Comparison of ENCODE assay signal across 8 cellular contexts in genomic region chr4:15149234-15149841, GRCh38.
DNase-seq lines count a peak whose midpoint lies in the region; ATAC-seq lines count a peak whose summit lies in the region.

No MANE protein-coding gene starts in this region.

- H3K27ac ChIP-seq in cingulate gyrus (ENCODE audit: low read depth, low read length) (peak overlapping the region; percentile 90), substantia nigra (ENCODE audit: low read depth, low read length, poor library complexity, severe bottlenecking) (peak overlapping the region; percentile 91)

- peak; percentile 71 for ATAC-seq in HG03103 (IDR thresholded peaks at IDR 0.05; ENCODE audit: low read depth, unreplicated experiment)

- DNase-seq in NCI-H1105 treated with DMSO at 0.1 percent for 48 hours (lab: John Stamatoyannopoulos, UW) (peak; percentile 65), NCI-H1105 (lab: John Stamatoyannopoulos, UW) (no peak), substantia nigra (lab: John Stamatoyannopoulos, UW) (peak in 11 of 49 donors; percentile 5 to 81 (median 42)), NCI-H748 treated with DMSO at 0.1 percent for 48 hours (lab: John Stamatoyannopoulos, UW) (no peak), NCI-H524 treated with DMSO at 0.1 percent for 48 hours (lab: John Stamatoyannopoulos, UW) (no peak), foreskin melanocyte (no peak)
